ENCODE assay signal across 18 cellular contexts in genomic region chr1:36582066-36582755, GRCh38.
DNase-seq lines count a peak whose midpoint lies in the region; TF ChIP-seq lines count a peak whose summit lies in the region.
"Had no signal": no experiment of that assay in that cellular context is flagged by ENCODE, and none has a peak within 500 bp of the region (broad histone marks: within the 10 kb centered on the region; RNA-seq: fewer than 3 reads in every experiment).

No MANE protein-coding gene starts in this region.

- intact Hi-C loops in CD14-positive monocyte (cut with micrococcal nuclease) = no loop called here

- H3K27ac ChIP-seq in BLaER1 (peak overlapping the region; percentile 29; the same call in 1 of the 2 replicates), neural progenitor cell (no peak overlapping the region)
- H3K27ac ChIP-seq: 22Rv1; BLaER1 treated with 17β-estradiol and CSF1 and Interleukin-3, amounts not matched to agents 10 nM and 100 nM had no signal

- H3K27me3 ChIP-seq in BLaER1 (no peaks in the 10 kb centered on the region), neural progenitor cell (no peaks in the 10 kb centered on the region)

- no peak overlapping the region for H2AFZ ChIP-seq in neural progenitor cell (replicated peaks)

- H3K4me1 Mint-ChIP-seq in neural progenitor cell (peaks cover 32% of the 10 kb centered on the region), CD14-positive monocyte (no peaks in the 10 kb centered on the region)

- H3K4me3 ChIP-seq in BLaER1 (no peak overlapping the region), neural progenitor cell (no peak overlapping the region)
- H3K4me3 ChIP-seq: BLaER1 treated with 17β-estradiol and CSF1 and Interleukin-3, amounts not matched to agents 10 nM and 100 nM had no signal

- H3K36me3 ChIP-seq in BLaER1 (no peaks in the 10 kb centered on the region), neural progenitor cell (no peaks in the 10 kb centered on the region)
- H3K36me3 ChIP-seq: BLaER1 treated with 17β-estradiol and CSF1 and Interleukin-3, amounts not matched to agents 10 nM and 100 nM had no signal

- H3K27ac Mint-ChIP-seq in neural progenitor cell (peak overlapping the region; percentile 42), CD14-positive monocyte (no peak overlapping the region)

- H3K4me3 Mint-ChIP-seq in neural progenitor cell = no peak overlapping the region
- H3K4me3 Mint-ChIP-seq in CD14-positive monocyte = no peak overlapping the region
- H3K4me3 Mint-ChIP-seq: CD8-positive, alpha-beta memory T cell had no signal

- DNase-seq in DMS 273 (lab: John Stamatoyannopoulos, UW; ENCODE audit: unreplicated experiment) (peak; percentile 25), DMS 273 treated with DMSO at 0.1 percent for 48 hours (lab: John Stamatoyannopoulos, UW) (no peak), NCI-H69 (lab: John Stamatoyannopoulos, UW) (peak; percentile 44), neural progenitor cell (ENCODE audit: low spot score) (no peak), HK-2 (ENCODE audit: unreplicated experiment) (no peak), NOMO-1 treated with dmso at 0.1 percent for 144 hours (lab: John Stamatoyannopoulos, UW; ENCODE audit: unreplicated experiment) (no peak), CD14-positive monocyte (ENCODE audit: low spot score) (no peak)
- DNase-seq: ACHN; CD8-positive, alpha-beta memory T cell; H7; NCI-H1417 treated with DMSO at 0.1 percent for 48 hours; NCI-H2029; NCI-H345; NCI-H524; Right ventricle myocardium superior had no signal

- H3K27me3 Mint-ChIP-seq in neural progenitor cell (ENCODE audit: insufficient read depth, low read depth) (peaks cover 7% of the 10 kb centered on the region), CD14-positive monocyte (ENCODE audit: low read depth in 3 of 3) (peaks cover 24 to 36% (median 28%) of the 10 kb centered on the region in 3 donors)

- no peaks in the 10 kb centered on the region for H3K79me2 ChIP-seq in neural progenitor cell (ENCODE audit: low read depth)

- TF ChIP-seq CTCF in neural progenitor cell (IDR thresholded peaks at IDR 0.05) = no peak
- TF ChIP-seq CTCF in CD14-positive monocyte (IDR thresholded peaks at IDR 0.05) = no peak

- no peaks in the 10 kb centered on the region for H3K36me3 Mint-ChIP-seq in neural progenitor cell
- no peaks in the 10 kb centered on the region for H3K36me3 Mint-ChIP-seq in CD14-positive monocyte
- H3K36me3 Mint-ChIP-seq: CD8-positive, alpha-beta memory T cell had no signal

- H3K9me3 Mint-ChIP-seq in neural progenitor cell (no peaks in the 10 kb centered on the region), CD14-positive monocyte (peaks cover 0 to 2% (median 0%) of the 10 kb centered on the region in 7 donors)
- H3K9me3 Mint-ChIP-seq: CD8-positive, alpha-beta memory T cell had no signal

- peak overlapping the region; percentile 24 for H3K4me2 ChIP-seq in BLaER1
- H3K4me2 ChIP-seq in neural progenitor cell = no peak overlapping the region

- H3K9me3 ChIP-seq in BLaER1 (no peaks in the 10 kb centered on the region), neural progenitor cell (ENCODE audit: low read depth) (no peaks in the 10 kb centered on the region)
- H3K9me3 ChIP-seq: BLaER1 treated with 17β-estradiol and CSF1 and Interleukin-3, amounts not matched to agents 10 nM and 100 nM had no signal

- peaks cover 9% of the 10 kb centered on the region for H3F3A ChIP-seq in neural progenitor cell (ENCODE audit: low read depth)

- no peak overlapping the region for H3K9ac ChIP-seq in BLaER1
- no peak overlapping the region for H3K9ac ChIP-seq in neural progenitor cell
- H3K9ac ChIP-seq: BLaER1 treated with 17β-estradiol and CSF1 and Interleukin-3, amounts not matched to agents 10 nM and 100 nM had no signal

- H4K20me1 ChIP-seq in BLaER1 (no peaks in the 10 kb centered on the region), neural progenitor cell (ENCODE audit: low read depth) (no peaks in the 10 kb centered on the region)

- H3K4me1 ChIP-seq in BLaER1 (peaks cover 63% of the 10 kb centered on the region), neural progenitor cell (peaks cover 54% of the 10 kb centered on the region)

Comparison
In these comparisons a context has a peak if more than half of its experiments do, and no peak if none do; other contexts are left out.
1. DNase-seq: peak in DMS 273 (single experiment) and NCI-H69 (single experiment); none in DMS 273 treated with DMSO at 0.1 percent for 48 hours (single experiment), neural progenitor cell (single experiment), HK-2 (single experiment), NOMO-1 treated with dmso at 0.1 percent for 144 hours (single experiment) and CD14-positive monocyte (single experiment).